35 cellular contexts compared by ENCODE assay signal in genomic region chr10:59745163-59745650, GRCh38. TPM values are rescaled to one million over a fixed set of nuclear protein-coding genes. Genes with fewer than 3 reads are reported as not detected.
"Had no signal": no experiment of that assay in that cellular context is flagged by ENCODE, and none has a peak within 500 bp of the region (broad histone marks: within the 10 kb centered on the region; RNA-seq: fewer than 3 reads in every experiment).

No MANE protein-coding gene starts in this region.

- H3K36me3 ChIP-seq: colonic mucosa, esophagus muscularis mucosa, gastroesophageal sphincter, heart right ventricle, neutrophil, pancreas, thoracic aorta, tibial nerve, upper lobe of right lung, uterus had no signal

- H3K9me3 ChIP-seq: colonic mucosa, esophagus muscularis mucosa, gastroesophageal sphincter, heart right ventricle, neutrophil, pancreas, thoracic aorta, tibial nerve, upper lobe of right lung, uterus had no signal

- H3K27ac ChIP-seq: colonic mucosa, epithelial cell of prostate, esophagus muscularis mucosa, foreskin keratinocyte, gastroesophageal sphincter, heart right ventricle, neutrophil, pancreas, skin epidermis, thoracic aorta, tibial nerve, upper lobe of right lung, uterus had no signal

- H3K4me3 ChIP-seq: colonic mucosa, esophagus muscularis mucosa, gastroesophageal sphincter, heart right ventricle, lung, pancreas, skin epidermis, thoracic aorta, tibial nerve, upper lobe of right lung, uterus had no signal

- H3K4me1 ChIP-seq: colonic mucosa, esophagus muscularis mucosa, foreskin keratinocyte, gastroesophageal sphincter, heart right ventricle, pancreas, tibial nerve, upper lobe of right lung, uterus had no signal

- ATAC-seq: foreskin keratinocyte; gastroesophageal sphincter; heart right ventricle; left lobe of liver; natural killer cell treated with Interleukin-12 subunit alpha and Interleukin-12 subunit beta and Interleukin-15 and Interleukin-18, amount 100 ng/mL, for 72 hours; right cardiac atrium; stimulated activated naive B cell treated with anti-CD40 and anti-IgM and Interleukin-4, amounts not matched to agents 10 μg/mL and 1 μg/mL and 100 μg/mL, for 72 hours; upper lobe of right lung had no signal

- H3K27me3 ChIP-seq: colonic mucosa, esophagus muscularis mucosa, foreskin keratinocyte, gastroesophageal sphincter, neutrophil, pancreas, tibial nerve, upper lobe of right lung, uterus had no signal

- DNase-seq: colonic mucosa; effector CD8-positive, alpha-beta T cell; endodermal cell; foreskin keratinocyte; glutamatergic neuron; heart right ventricle; hypothalamus; immature natural killer cell; naive B cell; pancreas; right cardiac atrium; stimulated activated CD4-positive, alpha-beta T cell treated with anti-CD3 and anti-CD28 coated beads, Interleukin-15, amount 100 ng/mL, for 24 hours; stimulated activated CD4-positive, alpha-beta T cell treated with anti-CD3 and anti-CD28 coated beads, Interleukin-2, amount 100 ng/mL, for 48 hours; stimulated activated naive B cell treated with anti-CD40 and anti-IgM and Interleukin-4, amounts not matched to agents 10 μg/mL and 1 μg/mL and 100 μg/mL, for 72 hours; upper lobe of right lung; uterus had no signal

RNA-seq across cellular contexts. Expression of gene MRLN, which starts 8.0 kb away (rescaled TPM):
- total RNA-seq: chondrocyte; colonic mucosa; endodermal cell; esophagus muscularis mucosa; fibroblast of lung; foreskin keratinocyte; gastroesophageal sphincter; heart right ventricle; left lobe of liver; liver; mononuclear cell; natural killer cell treated with Interleukin-12 subunit alpha and Interleukin-12 subunit beta and Interleukin-15 and Interleukin-18, amount 100 ng/mL, for 72 hours; neural crest cell; omental fat pad; progenitor cell of endocrine pancreas; renal cortical epithelial cell; right cardiac atrium; thoracic aorta; tibial nerve; upper lobe of right lung had no signal
- polyA plus RNA-seq: fibroblast of lung, foreskin keratinocyte, heart right ventricle, immature natural killer cell, keratinocyte, liver, right cardiac atrium had no signal

RNA-seq across cellular contexts. Expression of gene SLC16A9, which starts 35.6 kb away (rescaled TPM):
- total RNA-seq: mononuclear cell had no signal
- polyA plus RNA-seq: immature natural killer cell had no signal
